Comparison of ENCODE assay signal across 1 cellular context in genomic region chr7:21939136-21939857, GRCh38.
TF ChIP-seq lines count a peak whose summit lies in the region.

No MANE protein-coding gene starts in this region.

TF ChIP-seq in HEK293, 187 proteins besides CTCF, POLR2A, EP300 and RAD21 (continued from another document):
- TF ChIP-seq ZNF18 (tag by site-specific recombination; IDR thresholded peaks at IDR 0.05) (peak; percentile 88), WT1 (tag by site-specific recombination; IDR thresholded peaks at IDR 0.05) (peak; percentile 59)
TF ChIP-seq in HEK293: peak in this region for 13.
